24 cellular contexts compared by ENCODE assay signal in genomic region chr9:124313940-124314339, GRCh38. TPM values are rescaled to one million over a fixed set of nuclear protein-coding genes. Genes with fewer than 3 reads are reported as not detected.
DNase-seq lines count a peak whose midpoint lies in the region; ATAC-seq, FAIRE-seq and TF ChIP-seq lines count a peak whose summit lies in the region.
"Had no signal": no experiment of that assay in that cellular context is flagged by ENCODE, and none has a peak within 500 bp of the region (broad histone marks: within the 10 kb centered on the region; RNA-seq: fewer than 3 reads in every experiment).

No MANE protein-coding gene starts in this region.

- no peak for ATAC-seq in right cardiac atrium
- ATAC-seq in activated B cell treated with CpG ODN at 0.5 μM for 24 hours (ENCODE audit: low read depth) = no peak
- ATAC-seq in naive B cell (ENCODE audit: low read depth in 2 of 2) = no peak
- ATAC-seq in stimulated activated naive B cell treated with anti-CD40 and anti-IgM and Interleukin-4, amounts not matched to agents 10 μg/mL and 1 μg/mL and 100 μg/mL, for 72 hours (replicated peaks) = no peak
- ATAC-seq in GM19324 (IDR thresholded peaks at IDR 0.05; ENCODE audit: low FRiP score, unreplicated experiment) = no peak
- ATAC-seq: GM12878, GM23338 had no signal

- H3K4me1 Mint-ChIP-seq in activated B cell treated with CpG ODN at 0.5 μM for 24 hours = peaks cover 14% of the 10 kb centered on the region
- H3K4me1 Mint-ChIP-seq in naive B cell = peaks cover 0 to 3% (median 0%) of the 10 kb centered on the region in 3 donors
- H3K4me1 Mint-ChIP-seq in stimulated activated naive B cell treated with anti-CD40 and anti-IgM and Interleukin-4, amounts not matched to agents 10 μg/mL and 1 μg/mL and 100 μg/mL, for 72 hours = peaks cover 3 to 14% of the 10 kb centered on the region in 2 donors
- H3K4me1 Mint-ChIP-seq: CD8-positive, alpha-beta memory T cell; GM23338 had no signal

- no peaks in the 10 kb centered on the region for H3K9me3 ChIP-seq in right cardiac atrium (ENCODE audit: control insufficient read depth, low read length)
- no peaks in the 10 kb centered on the region for H3K9me3 ChIP-seq in right atrium auricular region
- H3K9me3 ChIP-seq in small intestine (ENCODE audit: control insufficient read depth, low read depth) = no peaks in the 10 kb centered on the region
- H3K9me3 ChIP-seq: BE2C; BLaER1 treated with 17β-estradiol and CSF1 and Interleukin-3, amounts not matched to agents 10 nM and 100 nM had no signal

- H3K36me3 ChIP-seq in right atrium auricular region = peaks cover 15% of the 10 kb centered on the region
- peaks cover 0 to 2% of the 10 kb centered on the region in 2 donors for H3K36me3 ChIP-seq in small intestine (ENCODE audit: control insufficient read depth in 2 of 2, insufficient read depth in 2 of 2, low read length in 2 of 2)
- H3K36me3 ChIP-seq: BE2C had no signal

- DNase-seq in right cardiac atrium = peak in 2 of 3 donors; percentile 30 to 49
- no peak for DNase-seq in right atrium auricular region (ENCODE audit: low spot score)
- no peak for DNase-seq in activated B cell treated with CpG ODN at 0.5 μM for 24 hours
- DNase-seq in naive B cell = no peak
- DNase-seq in stimulated activated naive B cell treated with anti-CD40 and anti-IgM and Interleukin-4, amounts not matched to agents 10 μg/mL and 1 μg/mL and 100 μg/mL, for 72 hours = no peak
- no peak for DNase-seq in small intestine
- no peak for DNase-seq in effector CD8-positive, alpha-beta T cell (lab: John Stamatoyannopoulos, UW)
- DNase-seq: BE2C; CD4-positive, alpha-beta T cell; CD8-positive, alpha-beta memory T cell; DMS 273 treated with DMSO at 0.1 percent for 48 hours; DMS79; EL; GDM1; HCEC 1CT had no signal

- 94% methylated on average over 18 of the region's 18 CpGs for WGBS in right cardiac atrium
- WGBS in small intestine, 3 donors = 94 to 98% (median 95%) methylated on average over 18 of the region's 18 CpGs

- H3K4me1 ChIP-seq in right cardiac atrium (ENCODE audit: control insufficient read depth, insufficient read depth, low read length) (no peaks in the 10 kb centered on the region), right atrium auricular region (no peaks in the 10 kb centered on the region), small intestine (ENCODE audit: control insufficient read depth in 2 of 2, insufficient read depth in 1 of 2, low read depth in 1 of 2, low read length in 1 of 2) (no peaks in the 10 kb centered on the region)
- H3K4me1 ChIP-seq: BE2C; BLaER1 treated with 17β-estradiol and CSF1 and Interleukin-3, amounts not matched to agents 10 nM and 100 nM had no signal

- H3K4me3 Mint-ChIP-seq in activated B cell treated with CpG ODN at 0.5 μM for 24 hours (no peak overlapping the region), naive B cell (no peak overlapping the region)
- H3K4me3 Mint-ChIP-seq in stimulated activated naive B cell treated with anti-CD40 and anti-IgM and Interleukin-4, amounts not matched to agents 10 μg/mL and 1 μg/mL and 100 μg/mL, for 72 hours = no peak overlapping the region
- H3K4me3 Mint-ChIP-seq: CD14-positive monocyte; CD4-positive, alpha-beta T cell; CD8-positive, alpha-beta memory T cell; GM23338 had no signal

- H3K9me3 Mint-ChIP-seq in activated B cell treated with CpG ODN at 0.5 μM for 24 hours (no peaks in the 10 kb centered on the region), naive B cell (no peaks in the 10 kb centered on the region)
- H3K9me3 Mint-ChIP-seq in stimulated activated naive B cell treated with anti-CD40 and anti-IgM and Interleukin-4, amounts not matched to agents 10 μg/mL and 1 μg/mL and 100 μg/mL, for 72 hours = no peaks in the 10 kb centered on the region
- H3K9me3 Mint-ChIP-seq: CD4-positive, alpha-beta T cell; CD8-positive, alpha-beta memory T cell; GM23338 had no signal

- H3K4me3 ChIP-seq in right cardiac atrium (ENCODE audit: low read length) = no peak overlapping the region
- no peak overlapping the region for H3K4me3 ChIP-seq in right atrium auricular region
- H3K4me3 ChIP-seq in small intestine (ENCODE audit: low read depth in 1 of 2, low read length in 2 of 2) = no peak overlapping the region
- H3K4me3 ChIP-seq: BLaER1 treated with 17β-estradiol and CSF1 and Interleukin-3, amounts not matched to agents 10 nM and 100 nM; GM12878; GM23338 had no signal

- H3K27me3 Mint-ChIP-seq in activated B cell treated with CpG ODN at 0.5 μM for 24 hours (no peaks in the 10 kb centered on the region), naive B cell (no peaks in the 10 kb centered on the region)
- no peaks in the 10 kb centered on the region for H3K27me3 Mint-ChIP-seq in stimulated activated naive B cell treated with anti-CD40 and anti-IgM and Interleukin-4, amounts not matched to agents 10 μg/mL and 1 μg/mL and 100 μg/mL, for 72 hours
- H3K27me3 Mint-ChIP-seq: CD4-positive, alpha-beta T cell; CD8-positive, alpha-beta memory T cell had no signal

- no peaks in the 10 kb centered on the region for H3K27me3 ChIP-seq in right cardiac atrium (ENCODE audit: control insufficient read depth, insufficient read depth)
- H3K27me3 ChIP-seq in right atrium auricular region = no peaks in the 10 kb centered on the region
- no peaks in the 10 kb centered on the region for H3K27me3 ChIP-seq in small intestine (ENCODE audit: control insufficient read depth in 2 of 2, insufficient read depth in 2 of 2, low read length in 2 of 2)
- H3K27me3 ChIP-seq: BE2C; BLaER1 treated with 17β-estradiol and CSF1 and Interleukin-3, amounts not matched to agents 10 nM and 100 nM had no signal

- H3K27ac Mint-ChIP-seq in activated B cell treated with CpG ODN at 0.5 μM for 24 hours (peak overlapping the region; percentile 69), naive B cell (peak overlapping the region in 4 of 6 donors; percentile 16 to 81 (median 34))
- H3K27ac Mint-ChIP-seq in stimulated activated naive B cell treated with anti-CD40 and anti-IgM and Interleukin-4, amounts not matched to agents 10 μg/mL and 1 μg/mL and 100 μg/mL, for 72 hours = peak overlapping the region; percentile 14
- H3K27ac Mint-ChIP-seq: CD4-positive, alpha-beta T cell; GM23338 had no signal

- CTCF ChIA-PET in activated B cell treated with CpG ODN at 0.5 μM for 24 hours (lab: Charles Lee) = interaction anchor here (3.4 kb wide), 1 partner anchor 188 kb away, joined by 14 read pairs; no protein-coding TSS in a partner anchor

- FAIRE-seq in small intestine (lab: Jason Lieb, UNC) = no peak
- FAIRE-seq: A204.1, D721Med, GM12878, GM19239 had no signal

- no peak for TF ChIP-seq CTCF in right atrium auricular region (IDR thresholded peaks at IDR 0.05)
- no peak for TF ChIP-seq CTCF in activated B cell treated with CpG ODN at 0.5 μM for 24 hours (IDR thresholded peaks at IDR 0.05)

- intact Hi-C loops in right cardiac atrium (cut with DNase I) = no loop called here
- intact Hi-C loops in activated B cell treated with CpG ODN at 0.5 μM for 24 hours (cut with micrococcal nuclease) = no loop called here

- peaks cover 73% of the 10 kb centered on the region for H3K36me3 Mint-ChIP-seq in activated B cell treated with CpG ODN at 0.5 μM for 24 hours (ENCODE audit: low read depth)
- H3K36me3 Mint-ChIP-seq in naive B cell = peaks cover 0 to 9% of the 10 kb centered on the region in 2 donors
- H3K36me3 Mint-ChIP-seq in stimulated activated naive B cell treated with anti-CD40 and anti-IgM and Interleukin-4, amounts not matched to agents 10 μg/mL and 1 μg/mL and 100 μg/mL, for 72 hours = peaks cover 34 to 62% of the 10 kb centered on the region in 2 donors

- POLR2A ChIA-PET in activated B cell treated with CpG ODN at 0.5 μM for 24 hours (lab: Charles Lee) = no interaction called here

- H3K27ac ChIP-seq in right cardiac atrium (ENCODE audit: low read length) = no peak overlapping the region
- no peak overlapping the region for H3K27ac ChIP-seq in right atrium auricular region
- H3K27ac ChIP-seq in small intestine (ENCODE audit: low read depth in 1 of 2, low read length in 1 of 2) = no peak overlapping the region
- H3K27ac ChIP-seq: 22Rv1; BLaER1 treated with 17β-estradiol and CSF1 and Interleukin-3, amounts not matched to agents 10 nM and 100 nM had no signal

RNA-seq across cellular contexts. Expression of gene NEK6, which starts 56.2 kb away (rescaled TPM):
- total RNA-seq in right cardiac atrium (10 to 100 TPM; 12.0 to 19.2 (median 15.6) TPM), right atrium auricular region (1 to 10 TPM; 9.2 to 9.7 TPM), activated B cell treated with CpG ODN at 0.5 μM for 24 hours (110 and 115 TPM in 2 replicates)
- polyA plus RNA-seq in right cardiac atrium (4.7 TPM), naive B cell (ENCODE audit: low read depth in 6 of 6) (10 to 100 TPM in 2 of 6 donors, 1 to 10 TPM in 4; 4.5 to 15.2 (median 8.0) TPM), small intestine (10 to 100 TPM in 2 of 3 donors, 1 to 10 TPM in 1; 9.7 to 28.9 (median 18.3) TPM)

Comparison
In these comparisons a context has a peak if more than half of its experiments do, and no peak if none do; other contexts are left out.
1. DNase-seq: peak in right cardiac atrium (2 of 3); none in right atrium auricular region (single experiment), activated B cell treated with CpG ODN at 0.5 μM for 24 hours (single experiment), naive B cell (single experiment), stimulated activated naive B cell treated with anti-CD40 and anti-IgM and Interleukin-4, amounts not matched to agents 10 μg/mL and 1 μg/mL and 100 μg/mL, for 72 hours (single experiment), small intestine (single experiment) and effector CD8-positive, alpha-beta T cell (single experiment).
2. H3K27ac Mint-ChIP-seq: peak in every context shown above with its lines; median percentile 69 in activated B cell treated with CpG ODN at 0.5 μM for 24 hours; 34 in naive B cell; 14 in stimulated activated naive B cell treated with anti-CD40 and anti-IgM and Interleukin-4, amounts not matched to agents 10 μg/mL and 1 μg/mL and 100 μg/mL, for 72 hours.